In the genomic region with DNA sequence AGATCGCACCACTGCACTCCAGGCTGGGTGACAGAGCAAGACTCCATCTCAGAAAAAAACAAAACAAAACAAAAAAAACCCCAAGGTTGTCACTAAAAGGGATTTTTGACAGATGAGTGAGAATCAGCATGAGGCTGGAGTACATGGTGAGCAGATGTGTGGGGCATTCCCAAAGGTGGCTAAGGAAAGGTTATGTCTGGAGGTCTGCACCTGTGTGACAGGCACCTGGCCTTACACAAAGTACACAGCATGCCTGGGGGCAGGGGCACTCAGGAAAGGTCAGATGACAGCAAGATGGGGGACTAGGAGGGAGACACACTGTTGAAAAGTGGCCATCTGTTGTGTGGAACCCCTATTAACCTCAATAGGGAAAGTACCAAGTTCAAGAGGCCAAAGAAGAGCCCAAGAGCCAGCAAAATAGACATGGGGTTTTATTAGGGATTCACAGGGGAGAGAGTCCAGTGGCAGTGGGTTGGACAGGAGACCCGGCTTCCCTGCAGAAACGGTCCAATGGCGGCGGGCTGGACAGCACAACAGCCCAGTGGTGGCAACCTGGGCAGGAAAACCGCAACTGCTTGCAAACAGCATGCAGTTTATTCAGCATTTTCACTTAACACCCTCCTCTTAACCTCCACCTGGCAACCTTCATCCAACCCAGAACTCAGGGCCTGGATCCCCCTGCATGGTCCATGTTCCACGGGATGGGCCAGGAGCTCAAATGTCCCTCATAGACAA, we compare ENCODE assay signal across 19 cellular contexts.
A peak's percentile ranks its signal among the peaks of the same experiment; 100 is the strongest.
DNase-seq lines count a peak whose midpoint lies in the region; ATAC-seq and TF ChIP-seq lines count a peak whose summit lies in the region.
"Had no signal": no experiment of that assay in that cellular context is flagged by ENCODE, and none has a peak within 500 bp of the region (broad histone marks: within the 10 kb centered on the region; RNA-seq: fewer than 3 reads in every experiment).

No MANE protein-coding gene starts in this region.

- DNase-seq in Calu3 (no peak), NCI-H774 (lab: John Stamatoyannopoulos, UW) (peak; percentile 6), mesenteric fat pad (ENCODE audit: low spot score) (peak; percentile 33), DMS153 (lab: John Stamatoyannopoulos, UW) (no peak), WERI-Rb-1 (no peak), HuH-7 (ENCODE audit: low spot score) (no peak)
- DNase-seq in activated CD8-positive, alpha-beta T cell treated with anti-CD3 and anti-CD28 coated beads for 36 hours: no peak
- DNase-seq: activated CD4-positive, CD25-positive, alpha-beta regulatory T cell; activated effector memory CD4-positive, alpha-beta T cell treated with Interleukin-2 at 50 U/mL for 16 hours; amygdala; CD4-positive, alpha-beta memory T cell; cerebellar nuclear complex; effector memory CD4-positive, alpha-beta T cell; heart left ventricle; NCI-H1930; NCI-H526 had no signal

- POLR2A ChIA-PET in activated CD8-positive, alpha-beta T cell treated with anti-CD3 and anti-CD28 coated beads for 36 hours (lab: Charles Lee): interaction anchor here (0.8 to 1.8 kb wide), 2 partner anchors 14 to 102 kb away, joined by 3 to 5 read pairs; partner anchors contain the start of gene MICAL2

- H3K4me3 Mint-ChIP-seq in Calu3 (ENCODE audit: low read depth, unreplicated experiment): no peak overlapping the region
- no peak overlapping the region for H3K4me3 Mint-ChIP-seq in activated CD8-positive, alpha-beta T cell treated with anti-CD3 and anti-CD28 coated beads for 36 hours
- H3K4me3 Mint-ChIP-seq: CD4-positive, alpha-beta memory T cell; GM23338 had no signal

- intact Hi-C loops in Calu3 (cut with micrococcal nuclease; ENCODE audit: unreplicated experiment): loop anchor here (10.0 kb wide), 1 partner anchor 97 kb away; the partner anchor contains the start of gene MICAL2
- intact Hi-C loops in activated CD8-positive, alpha-beta T cell treated with anti-CD3 and anti-CD28 coated beads for 36 hours (cut with micrococcal nuclease): no loop called here

- no peak overlapping the region for H3K27ac ChIP-seq in WERI-Rb-1
- H3K27ac ChIP-seq: heart left ventricle, vagina had no signal

- no peak for TF ChIP-seq CTCF in Calu3 (IDR thresholded peaks at IDR 0.05; ENCODE audit: unreplicated experiment)
- TF ChIP-seq CTCF in activated CD8-positive, alpha-beta T cell treated with anti-CD3 and anti-CD28 coated beads for 36 hours (IDR thresholded peaks at IDR 0.05): no peak
- TF ChIP-seq CTCF in WERI-Rb-1 (IDR thresholded peaks at IDR 0.05; ENCODE audit: low read depth, low read length): no peak

- no TSS peak for BruUV-seq in Calu3 (replicated peaks; lab: Mats Ljungman, UMichigan)

- H3K27ac Mint-ChIP-seq in Calu3 (ENCODE audit: unreplicated experiment): peak overlapping the region; percentile 54
- no peak overlapping the region for H3K27ac Mint-ChIP-seq in activated CD8-positive, alpha-beta T cell treated with anti-CD3 and anti-CD28 coated beads for 36 hours
- H3K27ac Mint-ChIP-seq: CD4-positive, alpha-beta memory T cell; GM23338 had no signal

- no peaks in the 10 kb centered on the region for H3K9me3 ChIP-seq in WERI-Rb-1 (ENCODE audit: severe bottlenecking)
- H3K9me3 ChIP-seq: heart left ventricle, vagina had no signal

- no peaks in the 10 kb centered on the region for H3K27me3 Mint-ChIP-seq in Calu3 (ENCODE audit: unreplicated experiment)
- no peaks in the 10 kb centered on the region for H3K27me3 Mint-ChIP-seq in activated CD8-positive, alpha-beta T cell treated with anti-CD3 and anti-CD28 coated beads for 36 hours
- H3K27me3 Mint-ChIP-seq: CD4-positive, alpha-beta memory T cell had no signal

- ATAC-seq in GM19372 (IDR thresholded peaks at IDR 0.05; ENCODE audit: low read depth, unreplicated experiment): peak; percentile 54
- no peak for ATAC-seq in activated CD8-positive, alpha-beta T cell treated with anti-CD3 and anti-CD28 coated beads for 36 hours
- ATAC-seq: GM23338, heart left ventricle had no signal

- CTCF ChIA-PET in Calu3 (lab: Charles Lee): no interaction called here
- CTCF ChIA-PET in activated CD8-positive, alpha-beta T cell treated with anti-CD3 and anti-CD28 coated beads for 36 hours (lab: Charles Lee): interaction anchor here (1.0 kb wide), 1 partner anchor 12 kb away, joined by 3 read pairs; no protein-coding TSS in a partner anchor

- H3K36me3 Mint-ChIP-seq in Calu3 (ENCODE audit: insufficient read depth, unreplicated experiment): peaks cover 36% of the 10 kb centered on the region
- peaks cover 71% of the 10 kb centered on the region for H3K36me3 Mint-ChIP-seq in activated CD8-positive, alpha-beta T cell treated with anti-CD3 and anti-CD28 coated beads for 36 hours (ENCODE audit: low read depth)

- H3K4me1 Mint-ChIP-seq in Calu3 (ENCODE audit: low read depth, unreplicated experiment): no peaks in the 10 kb centered on the region
- H3K4me1 Mint-ChIP-seq in activated CD8-positive, alpha-beta T cell treated with anti-CD3 and anti-CD28 coated beads for 36 hours (ENCODE audit: low read depth): peaks cover 46% of the 10 kb centered on the region

- H3K27me3 ChIP-seq in WERI-Rb-1 (ENCODE audit: insufficient read depth, low read depth, severe bottlenecking): no peaks in the 10 kb centered on the region
- H3K27me3 ChIP-seq: heart left ventricle, vagina had no signal

- H3K9me3 Mint-ChIP-seq in Calu3 (ENCODE audit: low read depth, unreplicated experiment): no peaks in the 10 kb centered on the region
- H3K9me3 Mint-ChIP-seq in activated CD8-positive, alpha-beta T cell treated with anti-CD3 and anti-CD28 coated beads for 36 hours: no peaks in the 10 kb centered on the region
- H3K9me3 Mint-ChIP-seq: CD4-positive, alpha-beta memory T cell; GM23338 had no signal

- H3K4me3 ChIP-seq in WERI-Rb-1 (ENCODE audit: low read depth, low read length): no peak overlapping the region
- H3K4me3 ChIP-seq: GM23338, heart left ventricle, vagina had no signal

- no peaks in the 10 kb centered on the region for H3K36me3 ChIP-seq in WERI-Rb-1

Comparison
In these comparisons a context has a peak if more than half of its experiments do, and no peak if none do; other contexts are left out.
1. DNase-seq: peak in NCI-H774 (single experiment) and mesenteric fat pad (single experiment); none in Calu3 (single experiment), activated CD8-positive, alpha-beta T cell treated with anti-CD3 and anti-CD28 coated beads for 36 hours (single experiment), DMS153 (single experiment), WERI-Rb-1 (single experiment) and HuH-7 (single experiment).